In the genomic region with DNA sequence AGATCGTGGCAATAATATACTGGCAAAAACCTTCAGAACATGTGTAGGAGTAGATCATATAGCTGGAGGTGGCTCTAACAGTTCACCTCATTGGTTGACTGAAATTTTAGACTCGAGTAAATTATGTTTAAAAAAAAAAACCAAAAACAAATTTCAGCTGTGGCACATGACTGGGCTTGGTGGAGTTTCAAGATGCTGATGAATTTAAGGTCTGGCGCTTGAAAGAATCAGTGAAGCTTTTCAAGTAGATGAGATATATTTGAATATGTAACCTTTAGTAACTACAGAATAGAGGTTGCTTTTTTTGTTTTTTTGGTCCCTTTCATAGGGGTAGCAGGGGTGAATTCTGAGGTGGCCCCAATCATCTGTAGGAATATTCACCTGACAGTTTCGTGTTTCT, we compare ENCODE assay signal across 15 cellular contexts.
DNase-seq lines count a peak whose midpoint lies in the region; ATAC-seq and TF ChIP-seq lines count a peak whose summit lies in the region.
"Had no signal": no experiment of that assay in that cellular context is flagged by ENCODE, and none has a peak within 500 bp of the region (broad histone marks: within the 10 kb centered on the region; RNA-seq: fewer than 3 reads in every experiment).

No MANE protein-coding gene starts in this region.

- no peaks in the 10 kb centered on the region for H3K27me3 Mint-ChIP-seq in stimulated activated naive B cell treated with anti-CD40 and anti-IgM and Interleukin-4, amounts not matched to agents 10 μg/mL and 1 μg/mL and 100 μg/mL, for 72 hours
- H3K27me3 Mint-ChIP-seq: IgD-negative memory B cell had no signal

- H3K4me1 ChIP-seq in spleen = no peaks in the 10 kb centered on the region
- peaks cover under 1 to 30% (median 13%) of the 10 kb centered on the region in 9 donors for H3K4me1 ChIP-seq in heart right ventricle

- TF ChIP-seq POLR2A in spleen (IDR thresholded peaks at IDR 0.05) = no peak

- H3K9me3 ChIP-seq in spleen = no peaks in the 10 kb centered on the region
- H3K9me3 ChIP-seq in heart right ventricle = no peaks in the 10 kb centered on the region

- no peaks in the 10 kb centered on the region for H3K9me3 Mint-ChIP-seq in stimulated activated naive B cell treated with anti-CD40 and anti-IgM and Interleukin-4, amounts not matched to agents 10 μg/mL and 1 μg/mL and 100 μg/mL, for 72 hours
- H3K9me3 Mint-ChIP-seq: H9; IgD-negative memory B cell; T-helper 1 cell treated with Interleukin-12 subunit alpha and Interleukin-12 subunit beta and Interleukin-4 antibody, amounts not matched to agents 30 μg/mL and 1 μg/mL, for 36 hours had no signal

- intact Hi-C loops in spleen (cut with DNase I; ENCODE audit: low total_unique reads) (no loop called here), dorsolateral prefrontal cortex (cut with DNase I) (no loop called here), heart right ventricle (cut with DNase I) (no loop called here)

- H3K36me3 ChIP-seq in spleen (no peaks in the 10 kb centered on the region), heart right ventricle (peaks cover 0 to 12% (median 0%) of the 10 kb centered on the region in 9 donors)

- peaks cover 10 to 15% of the 10 kb centered on the region in 2 donors for H3K4me1 Mint-ChIP-seq in stimulated activated naive B cell treated with anti-CD40 and anti-IgM and Interleukin-4, amounts not matched to agents 10 μg/mL and 1 μg/mL and 100 μg/mL, for 72 hours
- H3K4me1 Mint-ChIP-seq: H9 had no signal

- in situ Hi-C loops in GM13977 (cut with MboI; ENCODE audit: low pct_unique_long_range_greater_than_20kb, low sequenced_read_pairs, unreplicated experiment) = no loop called here

- DNase-seq in GM13977 (ENCODE audit: low spot score) (peak; percentile 18), spleen (no peak), dorsolateral prefrontal cortex (no peak), heart right ventricle (no peak)
- no peak for DNase-seq in stimulated activated naive B cell treated with anti-CD40 and anti-IgM and Interleukin-4, amounts not matched to agents 10 μg/mL and 1 μg/mL and 100 μg/mL, for 72 hours
- DNase-seq: COR-L47, H9, NCI-H187 treated with DMSO at 0.1 percent for 48 hours, NCI-H345, NCI-H69, RPMI8226 had no signal

- 74 to 84% (median 82%) methylated on average over 4 of the region's 4 CpGs for WGBS in spleen, 5 donors
- 87 to 92% methylated on average over 4 of the region's 4 CpGs for WGBS in heart right ventricle, 2 donors

- no peak overlapping the region for H3K4me3 Mint-ChIP-seq in stimulated activated naive B cell treated with anti-CD40 and anti-IgM and Interleukin-4, amounts not matched to agents 10 μg/mL and 1 μg/mL and 100 μg/mL, for 72 hours
- H3K4me3 Mint-ChIP-seq: H9; IgD-negative memory B cell; T-helper 1 cell treated with Interleukin-12 subunit alpha and Interleukin-12 subunit beta and Interleukin-4 antibody, amounts not matched to agents 30 μg/mL and 1 μg/mL, for 36 hours had no signal

- H3K4me3 ChIP-seq in spleen = no peak overlapping the region
- H3K4me3 ChIP-seq in dorsolateral prefrontal cortex = no peak overlapping the region
- H3K4me3 ChIP-seq in heart right ventricle = no peak overlapping the region

- ATAC-seq in GM21447 (IDR thresholded peaks at IDR 0.05; ENCODE audit: unreplicated experiment) (peak; percentile 37), HG03196 (IDR thresholded peaks at IDR 0.05; ENCODE audit: unreplicated experiment) (peak; percentile 31), heart right ventricle (no peak)
- ATAC-seq in stimulated activated naive B cell treated with anti-CD40 and anti-IgM and Interleukin-4, amounts not matched to agents 10 μg/mL and 1 μg/mL and 100 μg/mL, for 72 hours (replicated peaks) = peak; percentile 20 to 49

- H3K27me3 ChIP-seq in spleen (replicated peaks in 1 of 7) = no peaks in the 10 kb centered on the region
- H3K27me3 ChIP-seq in dorsolateral prefrontal cortex = no peaks in the 10 kb centered on the region
- H3K27me3 ChIP-seq in heart right ventricle = no peaks in the 10 kb centered on the region

- H3K27ac ChIP-seq in spleen = no peak overlapping the region
- no peak overlapping the region for H3K27ac ChIP-seq in dorsolateral prefrontal cortex
- H3K27ac ChIP-seq in heart right ventricle = no peak overlapping the region

- H3K36me3 Mint-ChIP-seq in stimulated activated naive B cell treated with anti-CD40 and anti-IgM and Interleukin-4, amounts not matched to agents 10 μg/mL and 1 μg/mL and 100 μg/mL, for 72 hours = peaks cover 6 to 9% of the 10 kb centered on the region in 2 donors
- H3K36me3 Mint-ChIP-seq: IgD-negative memory B cell had no signal

- no peak overlapping the region for H3K27ac Mint-ChIP-seq in stimulated activated naive B cell treated with anti-CD40 and anti-IgM and Interleukin-4, amounts not matched to agents 10 μg/mL and 1 μg/mL and 100 μg/mL, for 72 hours
- H3K27ac Mint-ChIP-seq: IgD-negative memory B cell; T-helper 1 cell treated with Interleukin-12 subunit alpha and Interleukin-12 subunit beta and Interleukin-4 antibody, amounts not matched to agents 30 μg/mL and 1 μg/mL, for 36 hours had no signal

- no peak for TF ChIP-seq CTCF in GM13977 (IDR thresholded peaks at IDR 0.05; ENCODE audit: extremely low read depth, insufficient read depth, missing control alignments)
- no peak for TF ChIP-seq CTCF in spleen (IDR thresholded peaks at IDR 0.05 in 8 of 11, conservative IDR thresholded peaks at IDR 0.05 in 3 of 11)
- no peak for TF ChIP-seq CTCF in dorsolateral prefrontal cortex (IDR thresholded peaks at IDR 0.05 in 54 of 56, conservative IDR thresholded peaks at IDR 0.05 in 2 of 56; ENCODE audit: low read depth in 1 of 56, partially characterized antibody in 56 of 56)
- TF ChIP-seq CTCF in heart right ventricle (IDR thresholded peaks at IDR 0.05) = no peak

Comparison
In these comparisons a context has a peak if more than half of its experiments do, and no peak if none do; other contexts are left out.
1. ATAC-seq: peak in GM21447 (single experiment), HG03196 (single experiment) and stimulated activated naive B cell treated with anti-CD40 and anti-IgM and Interleukin-4, amounts not matched to agents 10 μg/mL and 1 μg/mL and 100 μg/mL, for 72 hours (2 of 2); none in heart right ventricle (0 of 8).